ENCODE assay signal across 8 cellular contexts in the genomic region with DNA sequence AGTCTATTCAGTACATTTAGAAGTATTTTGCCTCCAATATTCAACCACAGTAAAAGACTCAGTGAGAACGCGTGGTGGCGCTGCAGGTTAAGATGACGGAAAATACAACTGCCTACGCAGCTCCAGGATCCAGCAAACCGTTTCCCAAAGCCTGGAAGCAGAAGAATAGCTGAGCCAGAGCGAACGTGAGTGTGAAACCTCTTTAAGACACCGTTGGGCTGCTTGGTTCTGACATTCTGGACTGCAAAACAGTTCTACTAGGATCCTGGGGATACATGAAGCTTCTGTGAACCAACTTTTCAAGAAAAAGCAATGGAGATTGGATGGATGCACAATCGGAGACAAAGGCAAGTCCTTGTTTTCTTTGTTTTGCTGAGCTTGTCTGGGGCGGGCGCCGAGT. TPM values are rescaled to one million over a fixed set of nuclear protein-coding genes. Genes with fewer than 3 reads are reported as not detected.
DNase-seq lines count a peak whose midpoint lies in the region; ATAC-seq and TF ChIP-seq lines count a peak whose summit lies in the region.

PCDHB16 (plus strand) TSS at position 140 of the 400 bp plus-strand sequence; CDS start at position 313, 173 bp downstream.

- H3K9me3 Mint-ChIP-seq in CD4-positive, alpha-beta memory T cell: peaks cover 0 to 39% (median 23%) of the 10 kb centered on the region in 8 donors
- H3K9me3 Mint-ChIP-seq in activated T-cell treated with anti-CD3 and anti-CD28 coated beads, Interleukin-2, amount 50 U/mL, for 4 hours: peaks cover 16% of the 10 kb centered on the region

- H3K27ac Mint-ChIP-seq in CD4-positive, alpha-beta memory T cell: no peak within 1 kb of the TSS

- H3K36me3 ChIP-seq in liver (ENCODE audit: control insufficient read depth in 4 of 4, insufficient read depth in 3 of 4, low read depth in 1 of 4, low read length in 3 of 4): no peaks in the 10 kb centered on the region
- no peaks in the 10 kb centered on the region for H3K36me3 ChIP-seq in CD4-positive, alpha-beta memory T cell (ENCODE audit: insufficient read depth, low read length)

- H3K4me1 Mint-ChIP-seq in CD4-positive, alpha-beta memory T cell: peaks cover 0 to 11% (median 3%) of the 10 kb centered on the region in 4 donors
- H3K4me1 Mint-ChIP-seq in activated T-cell treated with anti-CD3 and anti-CD28 coated beads, Interleukin-2, amount 50 U/mL, for 4 hours (ENCODE audit: low read depth): peaks cover 3% of the 10 kb centered on the region

- peak; percentile 4 for TF ChIP-seq CTCF in liver (IDR thresholded peaks at IDR 0.05; ENCODE audit: low read depth, low read length, missing input control)

- in situ Hi-C loops in T47D (cut with HindIII; ENCODE audit: low pct_unique_long_range_greater_than_20kb, low sequenced_read_pairs): no loop called here

- no peaks in the 10 kb centered on the region for H3K36me3 Mint-ChIP-seq in CD4-positive, alpha-beta memory T cell
- H3K36me3 Mint-ChIP-seq in activated T-cell treated with anti-CD3 and anti-CD28 coated beads, Interleukin-2, amount 50 U/mL, for 4 hours (ENCODE audit: insufficient read depth): no peaks in the 10 kb centered on the region

- 11% methylated on average over 13 of the region's 13 CpGs for WGBS in liver

- CTCF ChIA-PET in CD4-positive, alpha-beta memory T cell (lab: Charles Lee; ENCODE audit: partially characterized antibody): no interaction called here

- H3K4me1 ChIP-seq in liver (ENCODE audit: control insufficient read depth in 4 of 4, insufficient read depth in 4 of 4, low read length in 3 of 4): no peaks in the 10 kb centered on the region
- no peaks in the 10 kb centered on the region for H3K4me1 ChIP-seq in CD4-positive, alpha-beta memory T cell (ENCODE audit: insufficient read depth, low read length)

- intact Hi-C loops in CD4-positive, alpha-beta memory T cell (cut with micrococcal nuclease): no loop called here

- peaks cover 0 to 7% (median 2%) of the 10 kb centered on the region in 4 donors for H3K27me3 ChIP-seq in liver (ENCODE audit: control insufficient read depth in 4 of 4, insufficient read depth in 4 of 4, low read length in 3 of 4)
- no peaks in the 10 kb centered on the region for H3K27me3 ChIP-seq in CD4-positive, alpha-beta memory T cell (ENCODE audit: insufficient read depth, low read length)

- H3K27me3 Mint-ChIP-seq in CD4-positive, alpha-beta memory T cell: peaks cover 18 to 29% of the 10 kb centered on the region in 2 donors
- peaks cover 52% of the 10 kb centered on the region for H3K27me3 Mint-ChIP-seq in activated T-cell treated with anti-CD3 and anti-CD28 coated beads, Interleukin-2, amount 50 U/mL, for 4 hours (ENCODE audit: low read depth)

- H3K27ac ChIP-seq in liver (ENCODE audit: low read depth in 1 of 2, low read length in 2 of 2): no peak within 1 kb of the TSS
- no peak within 1 kb of the TSS for H3K27ac ChIP-seq in CD4-positive, alpha-beta memory T cell (ENCODE audit: low read depth, low read length)

- peaks cover 19 to 34% (median 28%) of the 10 kb centered on the region in 4 donors for H3K9me3 ChIP-seq in liver (ENCODE audit: control insufficient read depth in 4 of 4, low read length in 3 of 4)
- no peaks in the 10 kb centered on the region for H3K9me3 ChIP-seq in CD4-positive, alpha-beta memory T cell (ENCODE audit: control insufficient read depth in 1 of 2, low read length in 2 of 2)

- TF ChIP-seq RAD21 in liver (IDR thresholded peaks at IDR 0.05): peak; percentile 24 to 39

- no peak for ATAC-seq in HG03039 (IDR thresholded peaks at IDR 0.05; ENCODE audit: unreplicated experiment)
- ATAC-seq in activated T-cell treated with anti-CD3 and anti-CD28 coated beads, Interleukin-2, amount 50 U/mL, for 4 hours: no peak

- no peak within 1 kb of the TSS for H3K4me3 ChIP-seq in Jurkat, Clone E6-1 (ENCODE audit: low read length)
- H3K4me3 ChIP-seq in liver (ENCODE audit: low read depth in 1 of 3, low read length in 3 of 3): peak within 1 kb of the TSS; percentile 3 to 41 (median 14)
- no peak within 1 kb of the TSS for H3K4me3 ChIP-seq in CD4-positive, alpha-beta memory T cell (ENCODE audit: low read length in 2 of 2)

- POLR2A ChIA-PET in CD4-positive, alpha-beta memory T cell (lab: Charles Lee; ENCODE audit: partially characterized antibody): no interaction called here

- DNase-seq in 8988T: peak; percentile 75
- DNase-seq in Jurkat, Clone E6-1 (ENCODE audit: low read depth, low spot score): peak; percentile 7
- DNase-seq in T47D (ENCODE audit: low read depth in 1 of 2, low spot score in 1 of 2): peak; percentile 59 to 71
- no peak for DNase-seq in CD4-positive, alpha-beta memory T cell
- no peak for DNase-seq in activated T-cell treated with anti-CD3 and anti-CD28 coated beads, Interleukin-2, amount 50 U/mL, for 4 hours
- no peak for DNase-seq in SW480 (ENCODE audit: low spot score)

- no peak within 1 kb of the TSS for H3K9ac ChIP-seq in liver (ENCODE audit: low read depth in 1 of 2, low read length in 2 of 2)

- H3K4me3 Mint-ChIP-seq in CD4-positive, alpha-beta memory T cell: no peak within 1 kb of the TSS
- no peak within 1 kb of the TSS for H3K4me3 Mint-ChIP-seq in activated T-cell treated with anti-CD3 and anti-CD28 coated beads, Interleukin-2, amount 50 U/mL, for 4 hours

TF ChIP-seq in liver, 16 proteins besides CTCF, POLR2A, EP300 and RAD21:
- TF ChIP-seq FOXA2 (IDR thresholded peaks at IDR 0.05) (no peak), GABPA (IDR thresholded peaks at IDR 0.05 in 1 of 2, conservative IDR thresholded peaks at IDR 0.05 in 1 of 2) (no peak), FOXA1 (IDR thresholded peaks at IDR 0.05) (no peak), EGR1 (IDR thresholded peaks at IDR 0.05; ENCODE audit: low read depth in 2 of 2) (no peak), NR2F2 (IDR thresholded peaks at IDR 0.05) (no peak), JUND (IDR thresholded peaks at IDR 0.05) (no peak), SP1 (IDR thresholded peaks at IDR 0.05) (no peak), HNF4G (IDR thresholded peaks at IDR 0.05) (no peak), YY1 (IDR thresholded peaks at IDR 0.05) (no peak), REST (IDR thresholded peaks at IDR 0.05) (no peak), TAF1 (conservative IDR thresholded peaks at IDR 0.05) (no peak), HNF4A (conservative IDR thresholded peaks at IDR 0.05) (no peak), RXRA (IDR thresholded peaks at IDR 0.05) (no peak)
- TF ChIP-seq, protein P1, sequence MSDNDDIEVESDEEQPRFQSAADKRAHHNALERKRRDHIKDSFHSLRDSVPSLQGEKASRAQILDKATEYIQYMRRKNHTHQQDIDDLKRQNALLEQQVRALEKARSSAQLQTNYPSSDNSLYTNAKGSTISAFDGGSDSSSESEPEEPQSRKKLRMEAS (IDR thresholded peaks at IDR 0.05): no peak
- TF ChIP-seq, protein P2, sequence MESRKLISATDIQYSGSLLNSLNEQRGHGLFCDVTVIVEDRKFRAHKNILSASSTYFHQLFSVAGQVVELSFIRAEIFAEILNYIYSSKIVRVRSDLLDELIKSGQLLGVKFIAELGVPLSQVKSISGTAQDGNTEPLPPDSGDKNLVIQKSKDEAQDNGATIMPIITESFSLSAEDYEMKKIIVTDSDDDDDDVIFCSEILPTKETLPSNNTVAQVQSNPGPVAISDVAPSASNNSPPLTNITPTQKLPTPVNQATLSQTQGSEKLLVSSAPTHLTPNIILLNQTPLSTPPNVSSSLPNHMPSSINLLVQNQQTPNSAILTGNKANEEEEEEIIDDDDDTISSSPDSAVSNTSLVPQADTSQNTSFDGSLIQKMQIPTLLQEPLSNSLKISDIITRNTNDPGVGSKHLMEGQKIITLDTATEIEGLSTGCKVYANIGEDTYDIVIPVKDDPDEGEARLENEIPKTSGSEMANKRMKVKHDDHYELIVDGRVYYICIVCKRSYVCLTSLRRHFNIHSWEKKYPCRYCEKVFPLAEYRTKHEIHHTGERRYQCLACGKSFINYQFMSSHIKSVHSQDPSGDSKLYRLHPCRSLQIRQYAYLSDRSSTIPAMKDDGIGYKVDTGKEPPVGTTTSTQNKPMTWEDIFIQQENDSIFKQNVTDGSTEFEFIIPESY (IDR thresholded peaks at IDR 0.05): no peak
- TF ChIP-seq, protein P3, sequence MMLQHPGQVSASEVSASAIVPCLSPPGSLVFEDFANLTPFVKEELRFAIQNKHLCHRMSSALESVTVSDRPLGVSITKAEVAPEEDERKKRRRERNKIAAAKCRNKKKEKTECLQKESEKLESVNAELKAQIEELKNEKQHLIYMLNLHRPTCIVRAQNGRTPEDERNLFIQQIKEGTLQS (IDR thresholded peaks at IDR 0.05): no peak

RNA-seq across cellular contexts. Expression of gene PCDHB16, which starts in this region (rescaled TPM):
- polyA plus RNA-seq in Jurkat, Clone E6-1 (2012; ENCODE audit: insufficient read depth, insufficient read length): not detected
- total RNA-seq in liver: under 1 TPM; 0.09 to 0.17 TPM
- polyA plus RNA-seq in liver: under 1 TPM; 0.14 to 0.31 TPM
- not detected for total RNA-seq in CD4-positive, alpha-beta memory T cell
- not detected for polyA plus RNA-seq in CD4-positive, alpha-beta memory T cell
- total RNA-seq in activated T-cell treated with anti-CD3 and anti-CD28 coated beads, Interleukin-2, amount 50 U/mL, for 4 hours: not detected

Comparison
In these comparisons a context has a peak if more than half of its experiments do, and no peak if none do; other contexts are left out.
1. DNase-seq: peak in 8988T (single experiment), Jurkat, Clone E6-1 (single experiment) and T47D (2 of 2); none in CD4-positive, alpha-beta memory T cell (0 of 5), activated T-cell treated with anti-CD3 and anti-CD28 coated beads, Interleukin-2, amount 50 U/mL, for 4 hours (single experiment) and SW480 (single experiment).
2. H3K4me3 ChIP-seq: peak in liver (3 of 3); none in Jurkat, Clone E6-1 (single experiment) and CD4-positive, alpha-beta memory T cell (0 of 2).